Comparison of ENCODE assay signal across 2 cellular contexts in the genomic region with DNA sequence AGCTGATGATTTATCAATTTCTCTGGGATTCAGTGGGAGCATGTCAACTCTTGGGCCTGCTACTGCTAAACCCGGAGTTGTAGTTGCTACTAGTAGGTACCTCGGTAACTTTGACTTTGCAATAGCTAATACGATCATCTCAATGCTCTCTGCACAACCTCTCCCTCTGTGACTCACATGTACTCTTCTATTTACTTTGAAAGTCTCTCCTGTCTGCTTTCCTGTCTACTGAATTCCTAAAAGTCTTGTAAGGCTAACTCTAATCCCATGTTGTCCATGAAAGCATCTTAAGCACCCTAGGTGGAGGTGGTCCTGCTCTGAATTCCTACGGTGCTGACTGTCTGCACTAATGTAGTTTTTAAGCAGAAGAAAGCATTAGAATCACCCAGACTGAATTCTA.
A peak's percentile ranks its signal among the peaks of the same experiment; 100 is the strongest.
TF ChIP-seq lines count a peak whose summit lies in the region.

No MANE protein-coding gene starts in this region.

TF ChIP-seq in A549, 52 proteins besides CTCF, POLR2A, EP300 and RAD21:
- TF ChIP-seq TFCP2L1 (CRISPR knock-in tag; IDR thresholded peaks at IDR 0.05) (no peak), FOSL2 (IDR thresholded peaks at IDR 0.05) (no peak), FOSL2 (CRISPR knock-in tag; IDR thresholded peaks at IDR 0.05) (peak; percentile 46), ZNF302 (CRISPR knock-in tag; IDR thresholded peaks at IDR 0.05) (no peak), MAFK (IDR thresholded peaks at IDR 0.05; ENCODE audit: partially characterized antibody) (no peak)
TF ChIP-seq in A549: peak in this region for 1.

TF ChIP-seq in K562, 482 proteins besides CTCF, POLR2A, EP300 and RAD21:
- TF ChIP-seq ASH1L (IDR thresholded peaks at IDR 0.05; ENCODE audit: borderline replicate concordance, low read depth, partially characterized antibody) (no peak), THRAP3 (IDR thresholded peaks at IDR 0.05; ENCODE audit: borderline replicate concordance) (no peak), NFIX (CRISPR knock-in tag; IDR thresholded peaks at IDR 0.05; ENCODE audit: low read depth) (no peak), FOXM1 (IDR thresholded peaks at IDR 0.05; ENCODE audit: low read depth) (no peak), FOXM1 (CRISPR knock-in tag; IDR thresholded peaks at IDR 0.05; ENCODE audit: low read depth) (no peak), MYNN (IDR thresholded peaks at IDR 0.05) (no peak), MYNN (CRISPR knock-in tag; IDR thresholded peaks at IDR 0.05) (no peak), ZBTB8A (IDR thresholded peaks at IDR 0.05; ENCODE audit: partially characterized antibody) (no peak), MIER1 (IDR thresholded peaks at IDR 0.05; ENCODE audit: low read depth) (no peak), TBP (optimal IDR thresholded peaks at IDR 0.05; ENCODE audit: low read depth, low read length) (no peak), CHD4 (IDR thresholded peaks at IDR 0.05; ENCODE audit: insufficient read depth, insufficient replicate concordance, low read depth, low read length, poor library complexity, severe bottlenecking) (no peak), SIRT6 (IDR thresholded peaks at IDR 0.05; ENCODE audit: low read depth, low read length) (no peak)
- TF ChIP-seq, protein P1, sequence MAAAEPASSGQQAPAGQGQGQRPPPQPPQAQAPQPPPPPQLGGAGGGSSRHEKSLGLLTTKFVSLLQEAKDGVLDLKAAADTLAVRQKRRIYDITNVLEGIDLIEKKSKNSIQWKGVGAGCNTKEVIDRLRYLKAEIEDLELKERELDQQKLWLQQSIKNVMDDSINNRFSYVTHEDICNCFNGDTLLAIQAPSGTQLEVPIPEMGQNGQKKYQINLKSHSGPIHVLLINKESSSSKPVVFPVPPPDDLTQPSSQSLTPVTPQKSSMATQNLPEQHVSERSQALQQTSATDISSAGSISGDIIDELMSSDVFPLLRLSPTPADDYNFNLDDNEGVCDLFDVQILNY (CRISPR knock-in tag; IDR thresholded peaks at IDR 0.05), result no peak
- TF ChIP-seq, protein P2, sequence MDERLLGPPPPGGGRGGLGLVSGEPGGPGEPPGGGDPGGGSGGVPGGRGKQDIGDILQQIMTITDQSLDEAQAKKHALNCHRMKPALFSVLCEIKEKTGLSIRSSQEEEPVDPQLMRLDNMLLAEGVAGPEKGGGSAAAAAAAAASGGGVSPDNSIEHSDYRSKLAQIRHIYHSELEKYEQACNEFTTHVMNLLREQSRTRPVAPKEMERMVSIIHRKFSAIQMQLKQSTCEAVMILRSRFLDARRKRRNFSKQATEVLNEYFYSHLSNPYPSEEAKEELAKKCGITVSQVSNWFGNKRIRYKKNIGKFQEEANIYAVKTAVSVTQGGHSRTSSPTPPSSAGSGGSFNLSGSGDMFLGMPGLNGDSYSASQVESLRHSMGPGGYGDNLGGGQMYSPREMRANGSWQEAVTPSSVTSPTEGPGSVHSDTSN (CRISPR knock-in tag; IDR thresholded peaks at IDR 0.05; ENCODE audit: low read depth), result no peak
- TF ChIP-seq, protein P2 (tag; conservative IDR thresholded peaks at IDR 0.05; ENCODE audit: low read depth), result no peak
- TF ChIP-seq, protein P3, sequence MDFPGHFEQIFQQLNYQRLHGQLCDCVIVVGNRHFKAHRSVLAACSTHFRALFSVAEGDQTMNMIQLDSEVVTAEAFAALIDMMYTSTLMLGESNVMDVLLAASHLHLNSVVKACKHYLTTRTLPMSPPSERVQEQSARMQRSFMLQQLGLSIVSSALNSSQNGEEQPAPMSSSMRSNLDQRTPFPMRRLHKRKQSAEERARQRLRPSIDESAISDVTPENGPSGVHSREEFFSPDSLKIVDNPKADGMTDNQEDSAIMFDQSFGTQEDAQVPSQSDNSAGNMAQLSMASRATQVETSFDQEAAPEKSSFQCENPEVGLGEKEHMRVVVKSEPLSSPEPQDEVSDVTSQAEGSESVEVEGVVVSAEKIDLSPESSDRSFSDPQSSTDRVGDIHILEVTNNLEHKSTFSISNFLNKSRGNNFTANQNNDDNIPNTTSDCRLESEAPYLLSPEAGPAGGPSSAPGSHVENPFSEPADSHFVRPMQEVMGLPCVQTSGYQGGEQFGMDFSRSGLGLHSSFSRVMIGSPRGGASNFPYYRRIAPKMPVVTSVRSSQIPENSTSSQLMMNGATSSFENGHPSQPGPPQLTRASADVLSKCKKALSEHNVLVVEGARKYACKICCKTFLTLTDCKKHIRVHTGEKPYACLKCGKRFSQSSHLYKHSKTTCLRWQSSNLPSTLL (IDR thresholded peaks at IDR 0.05), result no peak
